Comparison of ENCODE assay signal across 16 cellular contexts in the genomic region with DNA sequence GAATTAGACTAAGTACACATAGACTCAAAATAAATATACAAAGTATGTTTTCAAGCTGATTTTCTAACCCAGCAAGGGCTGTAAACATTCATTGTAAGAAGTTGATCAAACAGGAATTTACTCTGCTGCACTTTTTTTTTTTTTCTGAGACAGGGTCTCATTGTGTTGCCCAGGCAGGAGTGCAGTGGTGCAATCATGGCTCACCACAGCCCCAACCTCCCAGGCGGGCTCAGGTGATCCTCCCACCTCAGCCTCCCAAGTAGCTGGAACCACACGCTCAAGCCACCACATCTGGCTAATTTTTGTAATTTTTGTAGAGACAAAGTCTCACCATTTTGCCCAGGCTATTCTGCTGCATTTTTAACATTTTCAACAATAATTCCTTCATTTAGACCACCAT. TPM values are rescaled to one million over a fixed set of nuclear protein-coding genes. Genes with fewer than 3 reads are reported as not detected.
DNase-seq lines count a peak whose midpoint lies in the region; ATAC-seq and TF ChIP-seq lines count a peak whose summit lies in the region.
"Had no signal": no experiment of that assay in that cellular context is flagged by ENCODE, and none has a peak within 500 bp of the region (broad histone marks: within the 10 kb centered on the region; RNA-seq: fewer than 3 reads in every experiment).

No MANE protein-coding gene starts in this region.

- H3K14ac ChIP-seq in mesenchymal stem cell (ENCODE audit: low read length in 2 of 2): no peak overlapping the region

- H2AFZ ChIP-seq in mesenchymal stem cell (ENCODE audit: low read depth, low read length): no peak overlapping the region

- ATAC-seq in stimulated activated naive B cell treated with anti-CD40 and anti-IgM and Interleukin-4, amounts not matched to agents 10 μg/mL and 1 μg/mL and 100 μg/mL, for 72 hours (replicated peaks): no peak

- WGBS in mesenchymal stem cell: 97% methylated on average over 2 of the region's 2 CpGs

- no peaks in the 10 kb centered on the region for H3K9me3 ChIP-seq in mesenchymal stem cell (ENCODE audit: control insufficient read depth, low read length)
- H3K9me3 ChIP-seq: BE2C, BLaER1 had no signal

- no peak overlapping the region for H3K4me2 ChIP-seq in mesenchymal stem cell (ENCODE audit: low read length, poor library complexity, severe bottlenecking)
- H3K4me2 ChIP-seq: BLaER1 had no signal

- no peak overlapping the region for H3K18ac ChIP-seq in mesenchymal stem cell (ENCODE audit: low read depth in 1 of 2, low read length in 2 of 2)

- H3K4ac ChIP-seq in mesenchymal stem cell (ENCODE audit: low read depth in 1 of 2, low read length in 2 of 2): no peak overlapping the region

- peaks cover under 1% of the 10 kb centered on the region for H3K79me1 ChIP-seq in mesenchymal stem cell (replicated peaks; ENCODE audit: low read length, poor library complexity, severe bottlenecking)

- no peak overlapping the region for H3K23ac ChIP-seq in mesenchymal stem cell (ENCODE audit: low read length in 2 of 2)

- no peak overlapping the region for H2BK12ac ChIP-seq in mesenchymal stem cell (ENCODE audit: low read length in 2 of 2)

- H3K4me3 Mint-ChIP-seq in endothelial cell (ENCODE audit: unreplicated experiment) (peak overlapping the region; percentile 14), progenitor cell of endocrine pancreas (ENCODE audit: low read depth) (no peak overlapping the region)
- H3K4me3 Mint-ChIP-seq in stimulated activated naive B cell treated with anti-CD40 and anti-IgM and Interleukin-4, amounts not matched to agents 10 μg/mL and 1 μg/mL and 100 μg/mL, for 72 hours: no peak overlapping the region
- H3K4me3 Mint-ChIP-seq: CD14-positive monocyte; CD4-positive, alpha-beta memory T cell; CD4-positive, CD25-positive, alpha-beta regulatory T cell; CD8-positive, alpha-beta memory T cell had no signal

- no peaks in the 10 kb centered on the region for H3K4me1 ChIP-seq in mesenchymal stem cell (ENCODE audit: control insufficient read depth, insufficient read depth, low read depth, low read length)
- H3K4me1 ChIP-seq: BE2C, BLaER1 had no signal

- no peaks in the 10 kb centered on the region for H3K4me1 Mint-ChIP-seq in endothelial cell (ENCODE audit: unreplicated experiment)
- peaks cover 5% of the 10 kb centered on the region for H3K4me1 Mint-ChIP-seq in progenitor cell of endocrine pancreas (ENCODE audit: low read depth)
- no peaks in the 10 kb centered on the region for H3K4me1 Mint-ChIP-seq in stimulated activated naive B cell treated with anti-CD40 and anti-IgM and Interleukin-4, amounts not matched to agents 10 μg/mL and 1 μg/mL and 100 μg/mL, for 72 hours

- DNase-seq in endothelial cell (ENCODE audit: low spot score) (no peak), mesenchymal stem cell (no peak), progenitor cell of endocrine pancreas (ENCODE audit: low spot score, unreplicated experiment) (no peak), SK-N-DZ (ENCODE audit: low spot score) (no peak)
- DNase-seq in stimulated activated naive B cell treated with anti-CD40 and anti-IgM and Interleukin-4, amounts not matched to agents 10 μg/mL and 1 μg/mL and 100 μg/mL, for 72 hours: no peak
- DNase-seq: 8988T; ACHN; BE2C; CD4-positive, alpha-beta memory T cell; CD4-positive, CD25-positive, alpha-beta regulatory T cell; CD8-positive, alpha-beta memory T cell; COR-L47; DMS79 treated with DMSO at 0.1 percent for 48 hours; GF-D8 had no signal

- H4K8ac ChIP-seq in mesenchymal stem cell (ENCODE audit: low read length): no peak overlapping the region

- peaks cover under 1% of the 10 kb centered on the region for H3K27me3 Mint-ChIP-seq in endothelial cell (ENCODE audit: unreplicated experiment)
- H3K27me3 Mint-ChIP-seq in progenitor cell of endocrine pancreas: no peaks in the 10 kb centered on the region
- H3K27me3 Mint-ChIP-seq in stimulated activated naive B cell treated with anti-CD40 and anti-IgM and Interleukin-4, amounts not matched to agents 10 μg/mL and 1 μg/mL and 100 μg/mL, for 72 hours: no peaks in the 10 kb centered on the region
- H3K27me3 Mint-ChIP-seq: CD4-positive, alpha-beta memory T cell; CD4-positive, CD25-positive, alpha-beta regulatory T cell; CD8-positive, alpha-beta memory T cell had no signal

- no peak overlapping the region for H2BK5ac ChIP-seq in mesenchymal stem cell (ENCODE audit: low read depth, low read length, poor library complexity, severe bottlenecking)

- H3K36me3 ChIP-seq in mesenchymal stem cell (ENCODE audit: control insufficient read depth in 1 of 2, insufficient read depth in 2 of 2, low read depth in 1 of 2, low read length in 2 of 2): peaks cover 0 to 3% of the 10 kb centered on the region in 2 experiments
- H3K36me3 ChIP-seq: BE2C, BLaER1 had no signal

- peaks cover 5% of the 10 kb centered on the region for H3K36me3 Mint-ChIP-seq in endothelial cell (ENCODE audit: low read depth, unreplicated experiment)
- peaks cover 2% of the 10 kb centered on the region for H3K36me3 Mint-ChIP-seq in progenitor cell of endocrine pancreas (ENCODE audit: insufficient read depth)
- H3K36me3 Mint-ChIP-seq in stimulated activated naive B cell treated with anti-CD40 and anti-IgM and Interleukin-4, amounts not matched to agents 10 μg/mL and 1 μg/mL and 100 μg/mL, for 72 hours: peaks cover 4 to 8% of the 10 kb centered on the region in 2 donors

- H2BK15ac ChIP-seq in mesenchymal stem cell (ENCODE audit: low read depth, poor library complexity, severe bottlenecking): no peak overlapping the region

- H3K4me3 ChIP-seq in mesenchymal stem cell (ENCODE audit: insufficient read depth in 1 of 2, low read depth in 1 of 2, low read length in 2 of 2): no peak overlapping the region
- H3K4me3 ChIP-seq: BLaER1 had no signal

- H4K91ac ChIP-seq in mesenchymal stem cell (ENCODE audit: low read length): no peak overlapping the region

- no peak overlapping the region for H3K27ac ChIP-seq in mesenchymal stem cell (ENCODE audit: low read length, poor library complexity, severe bottlenecking)
- H3K27ac ChIP-seq: BLaER1 had no signal

- no peaks in the 10 kb centered on the region for H3K27me3 ChIP-seq in mesenchymal stem cell (ENCODE audit: control insufficient read depth in 1 of 2, insufficient read depth in 1 of 2, low read length in 2 of 2)
- H3K27me3 ChIP-seq: BE2C, BLaER1 had no signal

- H2BK120ac ChIP-seq in mesenchymal stem cell (ENCODE audit: low read depth, low read length): peak overlapping the region; percentile 19

- no peak overlapping the region for H3K9ac ChIP-seq in mesenchymal stem cell (ENCODE audit: low read length)
- H3K9ac ChIP-seq: BLaER1 had no signal

- TF ChIP-seq CTCF in endothelial cell (IDR thresholded peaks at IDR 0.05; ENCODE audit: unreplicated experiment) (no peak), progenitor cell of endocrine pancreas (IDR thresholded peaks at IDR 0.05; ENCODE audit: unreplicated experiment) (no peak)

- H3K9me3 Mint-ChIP-seq in endothelial cell (ENCODE audit: unreplicated experiment) (no peaks in the 10 kb centered on the region), progenitor cell of endocrine pancreas (ENCODE audit: low read depth) (no peaks in the 10 kb centered on the region)
- H3K9me3 Mint-ChIP-seq in stimulated activated naive B cell treated with anti-CD40 and anti-IgM and Interleukin-4, amounts not matched to agents 10 μg/mL and 1 μg/mL and 100 μg/mL, for 72 hours: peaks cover 0 to 1% of the 10 kb centered on the region in 2 donors
- H3K9me3 Mint-ChIP-seq: CD14-positive monocyte; CD4-positive, CD25-positive, alpha-beta regulatory T cell; CD8-positive, alpha-beta memory T cell had no signal

- H3K27ac Mint-ChIP-seq in endothelial cell (ENCODE audit: unreplicated experiment) (no peak overlapping the region), progenitor cell of endocrine pancreas (peak overlapping the region; percentile 29)
- no peak overlapping the region for H3K27ac Mint-ChIP-seq in stimulated activated naive B cell treated with anti-CD40 and anti-IgM and Interleukin-4, amounts not matched to agents 10 μg/mL and 1 μg/mL and 100 μg/mL, for 72 hours
- H3K27ac Mint-ChIP-seq: CD14-positive monocyte; CD4-positive, alpha-beta memory T cell; CD4-positive, CD25-positive, alpha-beta regulatory T cell had no signal

- H2AK5ac ChIP-seq in mesenchymal stem cell (ENCODE audit: low read length, severe bottlenecking): no peak overlapping the region

RNA-seq across cellular contexts. Expression of a gene that starts 8.3 kb away (rescaled TPM):
- total RNA-seq in endothelial cell (ENCODE audit: unreplicated experiment): 241 TPM
- 25.5 TPM for polyA plus RNA-seq in mesenchymal stem cell (2013, experiment 1 of 2)
- polyA plus RNA-seq in mesenchymal stem cell (2013, experiment 2 of 2): 25.2 TPM
- total RNA-seq in progenitor cell of endocrine pancreas: 46.1 and 50.0 TPM in 2 replicates
- 0.43 and 2.4 TPM in 2 replicates for polyA plus RNA-seq in SK-N-DZ (2014; cell fraction: cytosol; rRNA removed)
- polyA plus RNA-seq in SK-N-DZ (2014; cell fraction: nucleus; rRNA removed): 0.53 and 2.4 TPM in 2 replicates

RNA-seq across cellular contexts. Expression of a gene that starts 35.8 kb away (rescaled TPM):
- total RNA-seq in endothelial cell (ENCODE audit: unreplicated experiment) (82.3 TPM), progenitor cell of endocrine pancreas (74.7 and 75.7 TPM in 2 replicates)
- polyA plus RNA-seq in mesenchymal stem cell (2013, experiment 1 of 2): 145 TPM
- 144 TPM for polyA plus RNA-seq in mesenchymal stem cell (2013, experiment 2 of 2)
- 240 and 327 TPM in 2 replicates for polyA plus RNA-seq in SK-N-DZ (2014; cell fraction: cytosol; rRNA removed)
- 152 and 157 TPM in 2 replicates for polyA plus RNA-seq in SK-N-DZ (2014; cell fraction: nucleus; rRNA removed)

RNA-seq across cellular contexts. Expression of a gene that starts 36.2 kb away (rescaled TPM):
- total RNA-seq in endothelial cell (ENCODE audit: unreplicated experiment) (25.1 TPM), progenitor cell of endocrine pancreas (23.8 and 25.7 TPM in 2 replicates)
- 4.5 TPM for polyA plus RNA-seq in mesenchymal stem cell (2013, experiment 1 of 2)
- polyA plus RNA-seq in mesenchymal stem cell (2013, experiment 2 of 2): 4.3 TPM
- polyA plus RNA-seq in SK-N-DZ (2014; cell fraction: cytosol; rRNA removed): 2.3 and 3.1 TPM in 2 replicates
- 4.9 and 6.1 TPM in 2 replicates for polyA plus RNA-seq in SK-N-DZ (2014; cell fraction: nucleus; rRNA removed)
